Comparison of ENCODE assay signal across 1 cellular context in genomic region chr7:153832160-153832559, GRCh38.
TF ChIP-seq lines count a peak whose summit lies in the region.

No MANE protein-coding gene starts in this region.

TF ChIP-seq in K562, 482 proteins besides CTCF, POLR2A, EP300 and RAD21 (continued from another document):
- TF ChIP-seq MGA (IDR thresholded peaks at IDR 0.05) (peak; percentile 62; the same call in 1 of the 2 replicates), NFATC3 (IDR thresholded peaks at IDR 0.05) (no peak), SMC3 (conservative IDR thresholded peaks at IDR 0.05; ENCODE audit: insufficient read depth, low read depth, low read length) (0 out of 2 replicates have a peak, but pooled peaks have one; percentile 35), KLF10 (CRISPR knock-in tag; IDR thresholded peaks at IDR 0.05) (no peak), CREB1 (IDR thresholded peaks at IDR 0.05) (no peak), CREB1 (CRISPR knock-in tag; IDR thresholded peaks at IDR 0.05) (no peak), RERE (CRISPR knock-in tag; IDR thresholded peaks at IDR 0.05; ENCODE audit: borderline replicate concordance) (no peak), ZC3H4 (CRISPR knock-in tag; IDR thresholded peaks at IDR 0.05; ENCODE audit: borderline replicate concordance) (no peak), L3MBTL2 (IDR thresholded peaks at IDR 0.05) (peak; percentile 80), RFX7 (CRISPR knock-in tag; IDR thresholded peaks at IDR 0.05) (no peak), MEIS2 (IDR thresholded peaks at IDR 0.05; ENCODE audit: partially characterized antibody) (peak; percentile 10)
- TF ChIP-seq, protein P1, sequence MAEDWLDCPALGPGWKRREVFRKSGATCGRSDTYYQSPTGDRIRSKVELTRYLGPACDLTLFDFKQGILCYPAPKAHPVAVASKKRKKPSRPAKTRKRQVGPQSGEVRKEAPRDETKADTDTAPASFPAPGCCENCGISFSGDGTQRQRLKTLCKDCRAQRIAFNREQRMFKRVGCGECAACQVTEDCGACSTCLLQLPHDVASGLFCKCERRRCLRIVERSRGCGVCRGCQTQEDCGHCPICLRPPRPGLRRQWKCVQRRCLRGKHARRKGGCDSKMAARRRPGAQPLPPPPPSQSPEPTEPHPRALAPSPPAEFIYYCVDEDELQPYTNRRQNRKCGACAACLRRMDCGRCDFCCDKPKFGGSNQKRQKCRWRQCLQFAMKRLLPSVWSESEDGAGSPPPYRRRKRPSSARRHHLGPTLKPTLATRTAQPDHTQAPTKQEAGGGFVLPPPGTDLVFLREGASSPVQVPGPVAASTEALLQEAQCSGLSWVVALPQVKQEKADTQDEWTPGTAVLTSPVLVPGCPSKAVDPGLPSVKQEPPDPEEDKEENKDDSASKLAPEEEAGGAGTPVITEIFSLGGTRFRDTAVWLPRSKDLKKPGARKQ (CRISPR knock-in tag; IDR thresholded peaks at IDR 0.05): no peak
- TF ChIP-seq, protein P2, sequence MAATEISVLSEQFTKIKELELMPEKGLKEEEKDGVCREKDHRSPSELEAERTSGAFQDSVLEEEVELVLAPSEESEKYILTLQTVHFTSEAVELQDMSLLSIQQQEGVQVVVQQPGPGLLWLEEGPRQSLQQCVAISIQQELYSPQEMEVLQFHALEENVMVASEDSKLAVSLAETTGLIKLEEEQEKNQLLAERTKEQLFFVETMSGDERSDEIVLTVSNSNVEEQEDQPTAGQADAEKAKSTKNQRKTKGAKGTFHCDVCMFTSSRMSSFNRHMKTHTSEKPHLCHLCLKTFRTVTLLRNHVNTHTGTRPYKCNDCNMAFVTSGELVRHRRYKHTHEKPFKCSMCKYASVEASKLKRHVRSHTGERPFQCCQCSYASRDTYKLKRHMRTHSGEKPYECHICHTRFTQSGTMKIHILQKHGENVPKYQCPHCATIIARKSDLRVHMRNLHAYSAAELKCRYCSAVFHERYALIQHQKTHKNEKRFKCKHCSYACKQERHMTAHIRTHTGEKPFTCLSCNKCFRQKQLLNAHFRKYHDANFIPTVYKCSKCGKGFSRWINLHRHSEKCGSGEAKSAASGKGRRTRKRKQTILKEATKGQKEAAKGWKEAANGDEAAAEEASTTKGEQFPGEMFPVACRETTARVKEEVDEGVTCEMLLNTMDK (IDR thresholded peaks at IDR 0.05; ENCODE audit: borderline replicate concordance, insufficient read depth, low read depth, low read length, poor library complexity, severe bottlenecking): peak; percentile 42
